ENCODE assay signal across 8 cellular contexts in the genomic region with DNA sequence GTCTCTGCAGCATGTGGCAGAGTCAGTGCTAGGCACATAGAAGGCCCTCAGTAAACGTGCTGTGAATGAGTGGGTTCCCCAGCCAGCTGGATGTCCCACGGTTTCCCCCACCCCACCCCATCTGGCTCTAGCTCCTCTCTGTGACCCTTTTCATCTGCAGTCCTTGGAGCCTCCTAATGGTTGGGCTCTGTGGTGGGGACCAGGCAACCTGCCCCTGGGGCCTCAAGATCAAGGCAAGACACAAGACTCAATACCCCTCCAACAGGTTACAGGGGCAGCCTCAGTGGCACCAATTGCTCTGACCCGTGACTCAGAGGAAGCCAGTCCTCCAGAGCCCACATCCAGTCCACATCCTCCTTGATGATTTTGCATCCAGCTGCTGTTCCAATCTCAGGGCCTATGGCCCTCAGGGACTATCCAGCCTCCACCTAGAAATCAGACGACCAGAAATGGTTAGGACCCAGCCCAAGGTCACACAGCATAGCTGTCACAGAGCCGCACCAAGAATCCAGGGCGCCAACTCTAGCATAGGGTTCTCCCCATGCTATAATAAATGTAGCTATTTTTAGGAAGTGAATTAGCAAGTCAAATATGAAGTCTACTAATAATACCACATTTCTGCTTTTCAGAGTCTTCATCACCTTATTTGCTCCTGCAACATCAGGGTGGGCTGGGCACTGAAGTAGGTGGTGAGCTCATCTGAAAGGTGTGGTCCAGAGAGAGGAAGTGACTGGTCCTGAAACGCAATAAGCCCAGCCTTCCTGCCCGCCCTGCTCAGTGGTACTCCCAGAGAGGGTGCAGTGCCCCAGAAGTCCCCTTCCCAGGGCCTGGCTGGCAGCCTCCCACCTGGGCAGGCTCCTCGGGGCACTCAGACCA. TPM values are rescaled to one million over a fixed set of nuclear protein-coding genes. Genes with fewer than 3 reads are reported as not detected.
DNase-seq lines count a peak whose midpoint lies in the region; ATAC-seq, FAIRE-seq and TF ChIP-seq lines count a peak whose summit lies in the region.

No MANE protein-coding gene starts in this region.

- H3K27ac ChIP-seq in heart right ventricle (peak overlapping the region in 8 of 10 donors; percentile 3 to 87 (median 58)), right atrium auricular region (peak overlapping the region in 1 of 2 donors; percentile 48), OCI-LY7 (ENCODE audit: low read depth, low read length, poor library complexity, severe bottlenecking) (peak overlapping the region; percentile 50), breast epithelium (peak overlapping the region; percentile 62 to 80), small intestine (ENCODE audit: low read depth in 1 of 2, low read length in 1 of 2) (peak overlapping the region in 1 of 2 donors; percentile 43), hepatocyte (no peak overlapping the region)

- BruUV-seq in OCI-LY7 (replicated peaks; lab: Mats Ljungman, UMichigan) = no TSS peak

- H3K79me2 ChIP-seq in OCI-LY7 (ENCODE audit: insufficient read depth, low read depth, low read length) (no peaks in the 10 kb centered on the region), hepatocyte (no peaks in the 10 kb centered on the region)

- POLR2A ChIA-PET in OCI-LY7 (lab: Charles Lee) = interaction anchor here (0.5 to 1.7 kb wide), 8 partner anchors 12 to 84 kb away, joined by 3 to 7 read pairs (median 4); no protein-coding TSS in a partner anchor

- H3K4me2 ChIP-seq in OCI-LY7 (ENCODE audit: low read length) (peak overlapping the region; percentile 55), hepatocyte (no peak overlapping the region)

- H3K4me1 ChIP-seq in heart right ventricle = peaks cover 8 to 36% (median 28%) of the 10 kb centered on the region in 9 donors
- H3K4me1 ChIP-seq in right atrium auricular region = peaks cover 0 to 19% of the 10 kb centered on the region in 2 donors
- peaks cover 55% of the 10 kb centered on the region for H3K4me1 ChIP-seq in OCI-LY7 (ENCODE audit: insufficient read depth, low read length, poor library complexity, severe bottlenecking)
- peaks cover 0 to 13% of the 10 kb centered on the region in 2 donors for H3K4me1 ChIP-seq in breast epithelium
- H3K4me1 ChIP-seq in small intestine (ENCODE audit: control insufficient read depth in 2 of 2, insufficient read depth in 1 of 2, low read depth in 1 of 2, low read length in 1 of 2) = peaks cover 0 to 3% of the 10 kb centered on the region in 2 donors
- H3K4me1 ChIP-seq in HAP-1 = no peaks in the 10 kb centered on the region; the same call in 1 of the 2 replicates
- peaks cover 15% of the 10 kb centered on the region for H3K4me1 ChIP-seq in hepatocyte (ENCODE audit: insufficient read depth)

- 43 to 53% methylated on average over 9 of the region's 9 CpGs for WGBS in heart right ventricle, 2 donors
- 52 to 59% (median 55%) methylated on average over 9 of the region's 9 CpGs for WGBS in small intestine, 3 donors
- 84% methylated on average over 8 of the region's 9 CpGs for WGBS in hepatocyte (ENCODE audit: low lambda C conversion rate, missing lambda C conversion rate)

- no peaks in the 10 kb centered on the region for H3K9me3 ChIP-seq in heart right ventricle
- H3K9me3 ChIP-seq in right atrium auricular region = no peaks in the 10 kb centered on the region
- no peaks in the 10 kb centered on the region for H3K9me3 ChIP-seq in OCI-LY7 (ENCODE audit: low read length)
- no peaks in the 10 kb centered on the region for H3K9me3 ChIP-seq in breast epithelium
- H3K9me3 ChIP-seq in small intestine (ENCODE audit: control insufficient read depth, low read depth) = no peaks in the 10 kb centered on the region
- no peaks in the 10 kb centered on the region for H3K9me3 ChIP-seq in HAP-1
- H3K9me3 ChIP-seq in hepatocyte (ENCODE audit: low read depth) = no peaks in the 10 kb centered on the region

- H3K36me3 ChIP-seq in heart right ventricle (no peaks in the 10 kb centered on the region), right atrium auricular region (no peaks in the 10 kb centered on the region), OCI-LY7 (ENCODE audit: insufficient read depth, low read length) (no peaks in the 10 kb centered on the region), breast epithelium (no peaks in the 10 kb centered on the region), small intestine (ENCODE audit: control insufficient read depth in 2 of 2, insufficient read depth in 2 of 2, low read length in 2 of 2) (no peaks in the 10 kb centered on the region), HAP-1 (replicated peaks) (no peaks in the 10 kb centered on the region), hepatocyte (replicated peaks; ENCODE audit: insufficient read depth, low read depth) (no peaks in the 10 kb centered on the region)

- CTCF ChIA-PET in OCI-LY7 (lab: Charles Lee; ENCODE audit: unreplicated experiment) = interaction anchor here (1.0 to 1.8 kb wide), 7 partner anchors 9 to 55 kb away, joined by 3 to 7 read pairs (median 3); no protein-coding TSS in a partner anchor

- no peaks in the 10 kb centered on the region for H4K20me1 ChIP-seq in OCI-LY7 (ENCODE audit: insufficient read depth, low read length)
- H4K20me1 ChIP-seq in hepatocyte (ENCODE audit: insufficient read depth, poor library complexity, severe bottlenecking) = no peaks in the 10 kb centered on the region

- H3K4me3 ChIP-seq in heart right ventricle = no peak overlapping the region
- H3K4me3 ChIP-seq in right atrium auricular region = no peak overlapping the region
- H3K4me3 ChIP-seq in OCI-LY7 (ENCODE audit: low read depth, low read length, poor library complexity, severe bottlenecking) = no peak overlapping the region
- no peak overlapping the region for H3K4me3 ChIP-seq in breast epithelium
- H3K4me3 ChIP-seq in small intestine (ENCODE audit: low read depth in 1 of 2, low read length in 2 of 2) = no peak overlapping the region
- H3K4me3 ChIP-seq in HAP-1 = no peak overlapping the region
- no peak overlapping the region for H3K4me3 ChIP-seq in hepatocyte

- in situ Hi-C loops in HAP-1 (cut with MboI; ENCODE audit: low sequenced_read_pairs) = loop anchor here (5.0 to 10.0 kb wide), 2 partner anchors 57 to 100 kb away; no protein-coding TSS in a partner anchor

- H2AFZ ChIP-seq in OCI-LY7 (ENCODE audit: low read length) (no peak overlapping the region), hepatocyte (no peak overlapping the region)

- FAIRE-seq in small intestine (lab: Jason Lieb, UNC) = no peak

- intact Hi-C loops in heart right ventricle (cut with DNase I) = loop anchor here in 3 of 10 donors (1.0 to 10.0 kb wide), 5 partner anchors 51 to 382 kb away; no protein-coding TSS in a partner anchor
- intact Hi-C loops in OCI-LY7 (cut with micrococcal nuclease; ENCODE audit: unreplicated experiment) = no loop called here
- intact Hi-C loops in breast epithelium (cut with DNase I; ENCODE audit: low total_unique reads) = no loop called here

- TF ChIP-seq POLR2A in breast epithelium (IDR thresholded peaks at IDR 0.05) = no peak

- H3K9me2 ChIP-seq in OCI-LY7 (ENCODE audit: insufficient read depth, low read length) = no peaks in the 10 kb centered on the region
- H3K9me2 ChIP-seq in hepatocyte (replicated peaks; ENCODE audit: insufficient read depth) = no peaks in the 10 kb centered on the region

- H3K27me3 ChIP-seq in heart right ventricle (no peaks in the 10 kb centered on the region), right atrium auricular region (no peaks in the 10 kb centered on the region), breast epithelium (no peaks in the 10 kb centered on the region), small intestine (ENCODE audit: control insufficient read depth in 2 of 2, insufficient read depth in 2 of 2, low read length in 2 of 2) (no peaks in the 10 kb centered on the region), HAP-1 (ENCODE audit: low read depth) (no peaks in the 10 kb centered on the region), hepatocyte (no peaks in the 10 kb centered on the region)

- peak in 7 of 8 donors; percentile 38 to 74 (median 59) for ATAC-seq in heart right ventricle
- ATAC-seq in HG02938 (IDR thresholded peaks at IDR 0.05; ENCODE audit: unreplicated experiment) = peak; percentile 67

- no peak for DNase-seq in heart right ventricle
- DNase-seq in right atrium auricular region (ENCODE audit: low spot score) = no peak
- peak; percentile 56 for DNase-seq in OCI-LY7 (ENCODE audit: low spot score)
- peak in 1 of 2 donors; percentile 58 for DNase-seq in breast epithelium (ENCODE audit: low spot score in 2 of 2)
- peak; percentile 40 for DNase-seq in small intestine
- no peak for DNase-seq in HAP-1 (ENCODE audit: low spot score in 2 of 2)
- no peak for DNase-seq in hepatocyte (ENCODE audit: low spot score)

- no peak for TF ChIP-seq CTCF in heart right ventricle (IDR thresholded peaks at IDR 0.05)
- no peak for TF ChIP-seq CTCF in right atrium auricular region (IDR thresholded peaks at IDR 0.05)
- TF ChIP-seq CTCF in OCI-LY7 (conservative IDR thresholded peaks at IDR 0.05; ENCODE audit: low read length) = no peak
- TF ChIP-seq CTCF in breast epithelium (IDR thresholded peaks at IDR 0.05) = no peak
- TF ChIP-seq CTCF in hepatocyte (IDR thresholded peaks at IDR 0.05; ENCODE audit: poor library complexity) = no peak

RNA-seq across cellular contexts. Expression of a gene that starts 17.4 kb away (rescaled TPM):
- total RNA-seq in heart right ventricle (1 to 10 TPM in 8 of 10 donors, under 1 TPM in 2; 0.60 to 3.6 (median 2.2) TPM), right atrium auricular region (1 to 10 TPM in 1 of 2 donors, under 1 TPM in 1; 0.71 to 1.0 TPM), OCI-LY7 (2022) (not detected in 2 replicates), breast epithelium (1 to 10 TPM; 1.1 to 4.6 (median 1.3) TPM), hepatocyte (0.80 and 2.4 TPM in 2 replicates)
- polyA plus RNA-seq in heart right ventricle (under 1 TPM; 0.06 to 0.44 TPM), small intestine (1 to 10 TPM in 1 of 3 donors, under 1 TPM in 2; 0.54 to 2.7 (median 0.54) TPM), hepatocyte (1.5 and 2.6 TPM in 2 replicates)
- not detected in 2 replicates for total RNA-seq in OCI-LY7 (2014; rRNA removed; shearing (Covaris generic))

RNA-seq across cellular contexts. Expression of a gene that starts 49.0 kb away (rescaled TPM):
- total RNA-seq in heart right ventricle (1 to 10 TPM in 8 of 10 donors, under 1 TPM in 2; 0.61 to 5.1 (median 1.8) TPM), right atrium auricular region (1 to 10 TPM; 1.0 to 2.9 TPM), OCI-LY7 (2022) (0.46 and 1.0 TPM in 2 replicates), breast epithelium (1 to 10 TPM in 1 of 3 donors, under 1 TPM in 2; 0.80 to 1.3 (median 0.88) TPM), hepatocyte (9.5 and 12.0 TPM in 2 replicates)
- polyA plus RNA-seq in heart right ventricle (under 1 TPM; 0.59 to 0.99 TPM), small intestine (1 to 10 TPM in 1 of 3 donors, under 1 TPM in 2; 0.45 to 4.3 (median 0.81) TPM), hepatocyte (2.4 and 4.6 TPM in 2 replicates)
- 0.06 and 0.08 TPM in 2 replicates for total RNA-seq in OCI-LY7 (2014; rRNA removed; shearing (Covaris generic))

Comparison
In these comparisons a context has a peak if more than half of its experiments do, and no peak if none do; other contexts are left out.
1. DNase-seq: peak in OCI-LY7 (single experiment) and small intestine (single experiment); none in heart right ventricle (0 of 2), right atrium auricular region (single experiment), HAP-1 (0 of 2) and hepatocyte (single experiment).